In the genomic region with DNA sequence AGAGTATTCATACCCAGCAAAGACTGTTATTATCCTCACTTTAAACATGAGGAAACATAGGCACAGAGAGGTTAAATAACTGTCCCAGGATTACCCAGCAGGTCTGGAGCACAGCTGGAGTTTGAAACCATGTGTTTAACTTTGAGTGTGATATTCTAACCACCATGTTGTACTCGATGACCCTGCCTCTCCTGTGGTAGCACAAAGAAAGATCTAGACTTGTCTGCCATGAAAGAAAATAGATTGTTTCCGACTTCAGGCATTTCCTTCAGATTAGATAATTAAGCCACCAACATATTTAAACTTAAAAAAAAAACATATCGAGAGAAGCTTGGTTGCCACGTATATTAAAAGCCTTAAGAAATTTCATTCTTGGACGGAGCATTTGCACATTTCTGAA, we compare ENCODE assay signal across 19 cellular contexts.
A peak's percentile ranks its signal among the peaks of the same experiment; 100 is the strongest.
DNase-seq lines count a peak whose midpoint lies in the region; ATAC-seq, FAIRE-seq and TF ChIP-seq lines count a peak whose summit lies in the region.
"Had no signal": no experiment of that assay in that cellular context is flagged by ENCODE, and none has a peak within 500 bp of the region (broad histone marks: within the 10 kb centered on the region; RNA-seq: fewer than 3 reads in every experiment).

No MANE protein-coding gene starts in this region.

- H3K27ac ChIP-seq in OCI-LY1 (ENCODE audit: low read depth, low read length, poor library complexity, severe bottlenecking) (no peak overlapping the region), K562 (ENCODE audit: extremely low read depth, low read depth, low read length) (no peak overlapping the region), esophagus muscularis mucosa (replicated peaks in 1 of 4) (no peak overlapping the region)

- no peak for DNase-seq in K562 (ENCODE audit: extremely low read depth in 1 of 4, low spot score in 3 of 4)
- peak; percentile 26 for DNase-seq in esophagus muscularis mucosa (ENCODE audit: extremely low spot score)
- no peak for DNase-seq in activated CD4-positive, alpha-beta T cell treated with anti-CD3 and anti-CD28 coated beads for 48 hours
- no peak for DNase-seq in NCI-H510A (lab: John Stamatoyannopoulos, UW)
- DNase-seq in NCI-H2107 (lab: John Stamatoyannopoulos, UW), result no peak
- DNase-seq: C1 segment of cervical spinal cord; Calu3; CD4-positive, alpha-beta memory T cell; COR-L47; DMS53; DMS79 treated with DMSO at 0.1 percent for 48 hours; GF-D8; GOT3; HFFc6 had no signal

- H4K20me1 ChIP-seq in OCI-LY1 (ENCODE audit: insufficient read depth, low read length), result no peaks in the 10 kb centered on the region
- H4K20me1 ChIP-seq in K562 (replicated peaks; ENCODE audit: control insufficient read depth, insufficient read depth, low read length), result no peaks in the 10 kb centered on the region

- TF ChIP-seq CTCF in OCI-LY1 (IDR thresholded peaks at IDR 0.05; ENCODE audit: low read length) (no peak), K562 (IDR thresholded peaks at IDR 0.05 in 2 of 3, conservative IDR thresholded peaks at IDR 0.05 in 1 of 3; ENCODE audit: insufficient read depth in 2 of 3, low read depth in 1 of 3, low read length in 3 of 3) (no peak), esophagus muscularis mucosa (IDR thresholded peaks at IDR 0.05) (no peak)

- H3K4me3 ChIP-seq in OCI-LY1 (ENCODE audit: low read depth, low read length, poor library complexity, severe bottlenecking) (no peak overlapping the region), K562 (no peak overlapping the region), esophagus muscularis mucosa (no peak overlapping the region)
- H3K4me3 ChIP-seq: HAP-1 had no signal

- H3K9me2 ChIP-seq in OCI-LY1 (ENCODE audit: low read depth, low read length), result no peaks in the 10 kb centered on the region

- BruUV-seq in K562 (replicated peaks; lab: Mats Ljungman, UMichigan), result no TSS peak

- H2AFZ ChIP-seq in OCI-LY1 (ENCODE audit: low read length) (peak overlapping the region; percentile 71; the same call in 1 of the 2 replicates), K562 (ENCODE audit: low read depth, low read length) (peak overlapping the region; percentile 27; the same call in 1 of the 2 replicates)

- H3K4me2 ChIP-seq in OCI-LY1 (ENCODE audit: low read length), result no peak overlapping the region
- no peak overlapping the region for H3K4me2 ChIP-seq in K562 (ENCODE audit: insufficient read depth, low read length)

- H3K9me1 ChIP-seq in K562 (ENCODE audit: control insufficient read depth, insufficient read depth, low read length), result no peaks in the 10 kb centered on the region

- H3K4me1 ChIP-seq in OCI-LY1 (ENCODE audit: insufficient read depth, low read length, severe bottlenecking), result peaks cover under 1% of the 10 kb centered on the region
- peaks cover 0 to 6% of the 10 kb centered on the region in 2 experiments; a peak in 2 of 5 replicates for H3K4me1 ChIP-seq in K562 (replicated peaks in 1 of 2; ENCODE audit: control insufficient read depth in 2 of 2, insufficient read depth in 2 of 2, low read length in 2 of 2)
- H3K4me1 ChIP-seq in esophagus muscularis mucosa, result no peaks in the 10 kb centered on the region
- H3K4me1 ChIP-seq: HAP-1 had no signal

- TF ChIP-seq EP300 in K562 (IDR thresholded peaks at IDR 0.05; ENCODE audit: low read length), result no peak
- TF ChIP-seq EP300 in esophagus muscularis mucosa (IDR thresholded peaks at IDR 0.05), result no peak

- no peak for FAIRE-seq in K562 (lab: Jason Lieb, UNC)
- FAIRE-seq: GM12891, GM18507, H54 had no signal

- POLR2A ChIA-PET in K562 (lab: Yijun Ruan, JAX), result no interaction called here

- CTCF ChIA-PET in K562 (lab: Yijun Ruan, JAX; ENCODE audit: low intra/inter-chr PET ratio), result no interaction called here

- in situ Hi-C loops in K562 (cut with MboI), result no loop called here

- no peaks in the 10 kb centered on the region for H3K27me3 ChIP-seq in OCI-LY1 (ENCODE audit: insufficient read depth, low read length)
- no peaks in the 10 kb centered on the region for H3K27me3 ChIP-seq in K562 (ENCODE audit: control insufficient read depth in 2 of 2, insufficient read depth in 2 of 2, low read length in 2 of 2)
- H3K27me3 ChIP-seq in esophagus muscularis mucosa, result no peaks in the 10 kb centered on the region

- ATAC-seq in K562, result no peak

- no peak overlapping the region for H3K9ac ChIP-seq in OCI-LY1 (ENCODE audit: low read length)
- no peak overlapping the region for H3K9ac ChIP-seq in K562 (ENCODE audit: insufficient read depth in 1 of 2, low read depth in 2 of 2, low read length in 2 of 2)

- H3K36me3 ChIP-seq in OCI-LY1 (ENCODE audit: insufficient read depth, low read length) (no peaks in the 10 kb centered on the region; the same call in 1 of the 2 replicates), K562 (ENCODE audit: control insufficient read depth, insufficient read depth, low read length) (no peaks in the 10 kb centered on the region), esophagus muscularis mucosa (no peaks in the 10 kb centered on the region)
- H3K36me3 ChIP-seq: HAP-1 had no signal

- TF ChIP-seq POLR2A in K562 (conservative IDR thresholded peaks at IDR 0.05) (no peak), esophagus muscularis mucosa (IDR thresholded peaks at IDR 0.05; ENCODE audit: low read depth) (no peak)

- H3F3A ChIP-seq in OCI-LY1 (ENCODE audit: insufficient read depth, low read length), result no peaks in the 10 kb centered on the region

- WGBS in K562 (ENCODE audit: insufficient coverage, low coverage, missing lambda C conversion rate), result 57% methylated on average over 5 of the region's 5 CpGs
- WGBS in esophagus muscularis mucosa, result 82% methylated on average over 5 of the region's 5 CpGs

- peaks cover 23% of the 10 kb centered on the region for H3K9me3 ChIP-seq in OCI-LY1 (ENCODE audit: low read length)
- peaks cover 15% of the 10 kb centered on the region for H3K9me3 ChIP-seq in K562 (replicated peaks; ENCODE audit: control insufficient read depth, insufficient read depth, low read depth, low read length)
- no peaks in the 10 kb centered on the region for H3K9me3 ChIP-seq in esophagus muscularis mucosa
- H3K9me3 ChIP-seq: HAP-1 had no signal

- H3K79me2 ChIP-seq in OCI-LY1 (ENCODE audit: insufficient read depth, low read length), result no peaks in the 10 kb centered on the region
- H3K79me2 ChIP-seq in K562 (ENCODE audit: control insufficient read depth, insufficient read depth, low read length), result no peaks in the 10 kb centered on the region

- intact Hi-C loops in K562 (cut with micrococcal nuclease) (no loop called here), esophagus muscularis mucosa (cut with DNase I) (no loop called here)

- no peak for TF ChIP-seq RAD21 in K562 (CRISPR knock-in tag; conservative IDR thresholded peaks at IDR 0.05 in 1 of 2, IDR thresholded peaks at IDR 0.05 in 1 of 2)

TF ChIP-seq in K562, 482 proteins besides CTCF, POLR2A, EP300 and RAD21:
- TF ChIP-seq ZNF707 (CRISPR knock-in tag; conservative IDR thresholded peaks at IDR 0.05) (no peak), RBM25 (IDR thresholded peaks at IDR 0.05; ENCODE audit: low read depth, low read length, severe bottlenecking) (peak; percentile 11)
